In genomic region chr6:125252891-125253290, GRCh38 we compare ENCODE assay signal across 1 cellular context.
TF ChIP-seq lines count a peak whose summit lies in the region.

No MANE protein-coding gene starts in this region.

TF ChIP-seq in K562, 482 proteins besides CTCF, POLR2A, EP300 and RAD21:
- TF ChIP-seq PBX2 (CRISPR knock-in tag; IDR thresholded peaks at IDR 0.05; ENCODE audit: low read depth) (no peak), PBX2 (tag; conservative IDR thresholded peaks at IDR 0.05; ENCODE audit: low read depth) (peak; percentile 67), ZBTB17 (CRISPR knock-in tag; IDR thresholded peaks at IDR 0.05) (no peak), CREB1 (IDR thresholded peaks at IDR 0.05) (no peak), CREB1 (CRISPR knock-in tag; IDR thresholded peaks at IDR 0.05) (no peak), NFE2 (IDR thresholded peaks at IDR 0.05; ENCODE audit: low read depth) (no peak), ZNF121 (CRISPR knock-in tag; conservative IDR thresholded peaks at IDR 0.05) (no peak), DEAF1 (CRISPR knock-in tag; IDR thresholded peaks at IDR 0.05) (no peak), MXI1 (IDR thresholded peaks at IDR 0.05; ENCODE audit: low read depth, low read length) (no peak), ZNF217 (CRISPR knock-in tag; IDR thresholded peaks at IDR 0.05) (no peak), MEIS2 (IDR thresholded peaks at IDR 0.05; ENCODE audit: partially characterized antibody) (peak; percentile 73), GATAD2B (IDR thresholded peaks at IDR 0.05; ENCODE audit: borderline replicate concordance) (no peak), MITF (IDR thresholded peaks at IDR 0.05) (no peak)
